Comparison of ENCODE assay signal across 8 cellular contexts in the genomic region with DNA sequence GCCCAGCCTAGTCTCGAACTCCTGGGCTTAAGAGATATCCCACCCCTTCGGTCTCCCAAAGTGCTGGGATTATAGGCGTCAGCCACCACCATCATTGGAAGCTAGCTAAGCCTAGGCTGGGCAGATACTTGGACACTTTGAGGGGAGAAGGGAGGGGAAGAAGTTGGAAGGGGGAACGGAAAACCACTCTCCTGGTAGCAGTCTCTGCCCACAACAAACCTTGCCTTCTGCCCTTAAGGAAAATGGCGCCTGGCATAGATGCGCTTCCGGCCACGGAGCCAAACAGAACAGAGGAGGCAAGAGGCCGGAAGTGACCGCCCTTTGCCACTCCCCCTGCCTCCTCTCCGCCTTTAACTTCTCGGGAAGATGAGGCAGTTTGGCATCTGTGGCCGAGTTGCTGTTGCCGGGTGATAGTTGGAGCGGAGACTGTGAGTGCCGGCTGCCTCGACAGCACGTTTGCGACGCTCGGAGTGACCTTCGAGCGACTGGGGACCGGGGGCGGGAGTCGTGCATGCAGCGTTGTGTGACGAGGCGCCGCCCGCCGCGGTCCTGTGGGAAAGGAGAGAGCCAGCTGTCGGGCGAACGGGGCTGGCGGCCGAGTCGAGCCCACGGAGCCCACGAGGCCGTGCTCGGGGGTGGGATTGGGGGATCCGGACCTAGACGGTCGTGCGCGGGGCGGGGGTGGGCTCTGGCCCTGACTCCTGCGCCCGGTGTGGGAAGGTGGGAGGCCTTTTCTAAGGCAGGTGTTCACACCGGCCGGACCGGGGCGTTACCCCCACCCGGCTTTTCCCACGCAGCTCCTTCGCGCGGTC. TPM values are rescaled to one million over a fixed set of nuclear protein-coding genes. Genes with fewer than 3 reads are reported as not detected.
DNase-seq lines count a peak whose midpoint lies in the region; ATAC-seq and TF ChIP-seq lines count a peak whose summit lies in the region.

A gene (plus strand): TSS at position 327 of the 812 bp plus-strand sequence. CDS start 1,143 bp downstream, outside the sequence.

- peak; percentile 92 for ATAC-seq in GM19468 (IDR thresholded peaks at IDR 0.05; ENCODE audit: extremely low read depth, unreplicated experiment)
- ATAC-seq in lung (ENCODE audit: insufficient read depth, low FRiP score): peak; percentile 99

- POLR2A ChIA-PET in CD8-positive, alpha-beta memory T cell (lab: Charles Lee): interaction anchor here (0.6 to 1.3 kb wide), 3 partner anchors 23 to 165 kb away, joined by 3 read pairs; no protein-coding TSS in a partner anchor

- CTCF ChIA-PET in CD8-positive, alpha-beta memory T cell (lab: Charles Lee): interaction anchor here (1.6 to 3.4 kb wide), 2 partner anchors 24 to 26 kb away, joined by 9 to 11 read pairs; a partner anchor contains a TSS

- H3K27me3 ChIP-seq in CD8-positive, alpha-beta memory T cell (ENCODE audit: insufficient read depth, low read length, poor library complexity, severe bottlenecking): no peaks in the 10 kb centered on the region
- H3K27me3 ChIP-seq in lung (ENCODE audit: control insufficient read depth, insufficient read depth): no peaks in the 10 kb centered on the region

- WGBS in lung, 2 donors: 0% methylated on average over 60 of the region's 60 CpGs

- H3K4me3 Mint-ChIP-seq in CD8-positive, alpha-beta memory T cell: peak within 1 kb of the TSS; percentile 91 to 100 (median 99)

- peak; percentile 82 to 92 (median 87) for DNase-seq in CD8-positive, alpha-beta memory T cell
- DNase-seq in HS-5 (ENCODE audit: low read depth) (peak; percentile 79), lung (ENCODE audit: low spot score) (peak; percentile 96)
- DNase-seq in NK-92 treated with Interleukin-12 subunit alpha and Interleukin-12 subunit beta, amount 100 ng/mL, for 24 hours (lab: John Stamatoyannopoulos, UW): peak; percentile 72
- peak; percentile 91 for DNase-seq in activated CD8-positive, alpha-beta memory T cell treated with anti-CD3 and anti-CD28 coated beads for 24 hours
- DNase-seq in effector CD8-positive, alpha-beta T cell (lab: John Stamatoyannopoulos, UW): peak; percentile 85
- DNase-seq in stimulated activated CD4-positive, alpha-beta T cell treated with anti-CD3 and anti-CD28 coated beads, TNF-alpha, amount 100 ng/mL, for 4 hours (ENCODE audit: low read depth in 3 of 3): peak; percentile 58 to 79 (median 76)

- H3K27ac ChIP-seq in CD8-positive, alpha-beta memory T cell (ENCODE audit: low read depth, low read length): peak within 1 kb of the TSS; percentile 81
- H3K27ac ChIP-seq in lung (ENCODE audit: low read depth in 1 of 2, low read length in 1 of 2): peak within 1 kb of the TSS; percentile 84 to 93

- peaks cover 28 to 46% (median 44%) of the 10 kb centered on the region in 3 donors for H3K4me1 Mint-ChIP-seq in CD8-positive, alpha-beta memory T cell

- peaks cover 4 to 34% (median 4%) of the 10 kb centered on the region in 3 donors for H3K36me3 Mint-ChIP-seq in CD8-positive, alpha-beta memory T cell

- H3K4me1 ChIP-seq in CD8-positive, alpha-beta memory T cell (ENCODE audit: insufficient read depth, low read length): peaks cover 13% of the 10 kb centered on the region
- peaks cover 0 to 5% of the 10 kb centered on the region in 2 donors for H3K4me1 ChIP-seq in lung (ENCODE audit: control insufficient read depth in 2 of 2, insufficient read depth in 2 of 2, low read length in 2 of 2)

- no peaks in the 10 kb centered on the region for H3K9me3 ChIP-seq in CD8-positive, alpha-beta memory T cell (ENCODE audit: low read length)
- H3K9me3 ChIP-seq in lung (ENCODE audit: control insufficient read depth in 2 of 2, insufficient read depth in 1 of 2, low read length in 1 of 2): no peaks in the 10 kb centered on the region

- peak within 1 kb of the TSS; percentile 94 for H3K4me3 ChIP-seq in CD8-positive, alpha-beta memory T cell (ENCODE audit: low read length)
- H3K4me3 ChIP-seq in lung: peak within 1 kb of the TSS; percentile 100

- H3K36me3 ChIP-seq in CD8-positive, alpha-beta memory T cell (ENCODE audit: insufficient read depth, low read length): peaks cover 6% of the 10 kb centered on the region
- H3K36me3 ChIP-seq in lung (ENCODE audit: control insufficient read depth in 2 of 2, insufficient read depth in 2 of 2, low read length in 2 of 2): peaks cover 0 to 13% of the 10 kb centered on the region in 2 donors

- no peaks in the 10 kb centered on the region for H3K27me3 Mint-ChIP-seq in CD8-positive, alpha-beta memory T cell

- peak within 1 kb of the TSS; percentile 70 to 99 (median 97) for H3K27ac Mint-ChIP-seq in CD8-positive, alpha-beta memory T cell

- no peaks in the 10 kb centered on the region for H3K9me3 Mint-ChIP-seq in CD8-positive, alpha-beta memory T cell

- TF ChIP-seq CTCF in lung (IDR thresholded peaks at IDR 0.05; ENCODE audit: control extremely low read depth, extremely low read depth): no peak

RNA-seq across cellular contexts. Expression of the gene that starts here (rescaled TPM):
- 10 to 100 TPM; 36.5 to 36.8 TPM for total RNA-seq in CD8-positive, alpha-beta memory T cell
- polyA plus RNA-seq in CD8-positive, alpha-beta memory T cell: 12.1 TPM
- total RNA-seq in lung: 100 to 1,000 TPM in 1 of 2 donors, 10 to 100 TPM in 1; 40.4 to 108 TPM
- 10 to 100 TPM; 13.2 to 13.8 TPM for polyA plus RNA-seq in lung

Comparison
In these comparisons a context has a peak if more than half of its experiments do, and no peak if none do; other contexts are left out.
1. Peak in every context shown above with its lines: DNase-seq, ATAC-seq, H3K4me3 ChIP-seq and H3K27ac ChIP-seq.